5 cellular contexts compared by ENCODE assay signal in the genomic region with DNA sequence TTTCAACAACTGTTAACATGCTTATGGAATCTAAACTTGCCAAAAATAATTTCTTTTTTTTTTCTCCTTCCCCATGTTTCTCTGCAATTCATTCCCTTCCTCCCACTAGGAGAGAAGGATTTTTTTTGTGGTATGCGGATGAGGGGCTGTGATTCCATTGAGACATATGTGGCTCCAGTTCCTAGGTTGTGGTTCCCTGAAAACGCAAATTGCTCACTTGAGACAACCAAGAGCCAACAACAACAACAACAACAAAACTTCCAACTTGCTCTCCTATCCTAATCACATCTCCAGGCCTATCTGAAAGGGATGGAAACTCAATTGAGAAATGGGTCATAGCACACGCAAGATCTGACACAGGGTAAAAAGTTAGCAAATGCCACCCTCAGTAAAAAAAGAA.
"Had no signal": no experiment of that assay in that cellular context is flagged by ENCODE, and none has a peak within 500 bp of the region (broad histone marks: within the 10 kb centered on the region; RNA-seq: fewer than 3 reads in every experiment).

No MANE protein-coding gene starts in this region.

- H3K36me3 ChIP-seq: esophagus muscularis mucosa, gastrocnemius medialis, thoracic aorta had no signal

- H3K27me3 ChIP-seq: esophagus muscularis mucosa, gastrocnemius medialis had no signal

- H3K4me3 ChIP-seq: esophagus muscularis mucosa, gastrocnemius medialis, thoracic aorta had no signal

- FAIRE-seq: bronchial epithelial cell, keratinocyte had no signal

- H3K27ac ChIP-seq: gastrocnemius medialis, thoracic aorta had no signal

- H3K9me3 ChIP-seq: esophagus muscularis mucosa, gastrocnemius medialis, thoracic aorta had no signal
